Comparison of ENCODE assay signal across 8 cellular contexts in genomic region chr7:106112118-106112971, GRCh38. TPM values are rescaled to one million over a fixed set of nuclear protein-coding genes. Genes with fewer than 3 reads are reported as not detected.
A peak's percentile ranks its signal among the peaks of the same experiment; 100 is the strongest.
DNase-seq lines count a peak whose midpoint lies in the region; ATAC-seq and TF ChIP-seq lines count a peak whose summit lies in the region.

TSS of gene SYPL1 (minus strand) at chr7:106112312. CDS start at chr7:106112208, 104 bp downstream.

- H3K27me3 Mint-ChIP-seq in activated CD8-positive, alpha-beta memory T cell treated with anti-CD3 and anti-CD28 coated beads, Interleukin-2, amount 10 ng/mL, durations not matched to agents 7 days and 5 days: peaks cover 24% of the 10 kb centered on the region
- H3K27me3 Mint-ChIP-seq in endodermal cell (ENCODE audit: insufficient read depth): no peaks in the 10 kb centered on the region
- H3K27me3 Mint-ChIP-seq in mesothelial cell of epicardium (ENCODE audit: low read depth): no peaks in the 10 kb centered on the region

- H3K9ac ChIP-seq in endodermal cell (ENCODE audit: extremely low read depth, low read length, poor library complexity, severe bottlenecking): peak within 1 kb of the TSS; percentile 74

- WGBS in endodermal cell (ENCODE audit: insufficient coverage in 1 of 2, insufficient read length in 1 of 2), 2 experiments: 2 to 5% methylated on average over 42 to 75 of the region's 76 CpGs

- no peaks in the 10 kb centered on the region for H3K9me3 Mint-ChIP-seq in activated CD8-positive, alpha-beta memory T cell treated with anti-CD3 and anti-CD28 coated beads, Interleukin-2, amount 10 ng/mL, durations not matched to agents 7 days and 5 days (ENCODE audit: low read depth)
- no peaks in the 10 kb centered on the region for H3K9me3 Mint-ChIP-seq in endodermal cell
- no peaks in the 10 kb centered on the region for H3K9me3 Mint-ChIP-seq in mesothelial cell of epicardium

- peaks cover 7% of the 10 kb centered on the region for H3K36me3 Mint-ChIP-seq in activated CD8-positive, alpha-beta memory T cell treated with anti-CD3 and anti-CD28 coated beads, Interleukin-2, amount 10 ng/mL, durations not matched to agents 7 days and 5 days
- no peaks in the 10 kb centered on the region for H3K36me3 Mint-ChIP-seq in endodermal cell (ENCODE audit: low read depth)
- H3K36me3 Mint-ChIP-seq in mesothelial cell of epicardium: no peaks in the 10 kb centered on the region

- peak within 1 kb of the TSS; percentile 76 for H3K27ac ChIP-seq in endodermal cell (ENCODE audit: low read depth, low read length)

- CTCF ChIA-PET in activated CD8-positive, alpha-beta memory T cell treated with anti-CD3 and anti-CD28 coated beads, Interleukin-2, amount 10 ng/mL, durations not matched to agents 7 days and 5 days (lab: Charles Lee): interaction anchor here (0.6 to 5.2 kb wide), 12 partner anchors 10 to 352 kb away, joined by 3 to 30 read pairs (median 3); no protein-coding TSS in a partner anchor

- no peaks in the 10 kb centered on the region for H3K27me3 ChIP-seq in endodermal cell (ENCODE audit: control insufficient read depth, insufficient read depth, low read length, poor library complexity, severe bottlenecking)

- peaks cover 53% of the 10 kb centered on the region for H3K4me1 Mint-ChIP-seq in activated CD8-positive, alpha-beta memory T cell treated with anti-CD3 and anti-CD28 coated beads, Interleukin-2, amount 10 ng/mL, durations not matched to agents 7 days and 5 days
- H3K4me1 Mint-ChIP-seq in endodermal cell (peaks cover 36% of the 10 kb centered on the region), mesothelial cell of epicardium (peaks cover 29% of the 10 kb centered on the region)

- peaks cover 6% of the 10 kb centered on the region for H3K4me1 ChIP-seq in endodermal cell (ENCODE audit: control insufficient read depth, insufficient read depth, low read length)

- TF ChIP-seq CTCF in GM20000 (IDR thresholded peaks at IDR 0.05; ENCODE audit: extremely low read depth, missing control alignments) (no peak), endodermal cell (conservative IDR thresholded peaks at IDR 0.05) (no peak), mesothelial cell of epicardium (IDR thresholded peaks at IDR 0.05; ENCODE audit: unreplicated experiment) (no peak)

- H3K36me3 ChIP-seq in endodermal cell (ENCODE audit: control insufficient read depth, insufficient read depth, low read length): no peaks in the 10 kb centered on the region

- H3K4me3 Mint-ChIP-seq in activated CD8-positive, alpha-beta memory T cell treated with anti-CD3 and anti-CD28 coated beads, Interleukin-2, amount 10 ng/mL, durations not matched to agents 7 days and 5 days: peak within 1 kb of the TSS; percentile 79
- H3K4me3 Mint-ChIP-seq in endodermal cell (peak within 1 kb of the TSS; percentile 79), mesothelial cell of epicardium (peak within 1 kb of the TSS; percentile 88)

- peak; percentile 85 for DNase-seq in COLO829 (ENCODE audit: low spot score)
- DNase-seq in GM20000 (ENCODE audit: low spot score): peak; percentile 96
- peak; percentile 93 for DNase-seq in HT-29 (ENCODE audit: low spot score)
- peak; percentile 68 for DNase-seq in NOMO-1 treated with DMSO at 0.1 percent for 48 hours (lab: John Stamatoyannopoulos, UW; ENCODE audit: unreplicated experiment)
- peak; percentile 94 for DNase-seq in activated CD8-positive, alpha-beta memory T cell treated with anti-CD3 and anti-CD28 coated beads, Interleukin-2, amount 10 ng/mL, durations not matched to agents 7 days and 5 days
- DNase-seq in endodermal cell: peak; percentile 98
- peak; percentile 84 to 94 for DNase-seq in mesothelial cell of epicardium (ENCODE audit: low spot score in 2 of 2, unreplicated experiment in 2 of 2)
- DNase-seq in stimulated activated CD8-positive, alpha-beta memory T cell treated with anti-CD3 and anti-CD28 coated beads, Interleukin-15, amount 100 ng/mL, for 48 hours (ENCODE audit: low read depth in 2 of 2): peak; percentile 87

- peak within 1 kb of the TSS; percentile 89 for H3K4me3 ChIP-seq in endodermal cell (ENCODE audit: low read length)

- peak within 1 kb of the TSS; percentile 87 for H3K27ac Mint-ChIP-seq in activated CD8-positive, alpha-beta memory T cell treated with anti-CD3 and anti-CD28 coated beads, Interleukin-2, amount 10 ng/mL, durations not matched to agents 7 days and 5 days
- H3K27ac Mint-ChIP-seq in endodermal cell (peak within 1 kb of the TSS; percentile 88), mesothelial cell of epicardium (peak within 1 kb of the TSS; percentile 98)

- peak; percentile 91 for ATAC-seq in activated CD8-positive, alpha-beta memory T cell treated with anti-CD3 and anti-CD28 coated beads, Interleukin-2, amount 10 ng/mL, durations not matched to agents 7 days and 5 days

- H3K9me3 ChIP-seq in endodermal cell (ENCODE audit: control insufficient read depth, low read length): no peaks in the 10 kb centered on the region

RNA-seq across cellular contexts. Expression of gene SYPL1, which starts in this region (rescaled TPM):
- total RNA-seq in HT-29 (2014; rRNA removed; shearing (Covaris generic)): 33.1 and 48.0 TPM in 2 replicates
- total RNA-seq in activated CD8-positive, alpha-beta memory T cell treated with anti-CD3 and anti-CD28 coated beads, Interleukin-2, amount 10 ng/mL, durations not matched to agents 7 days and 5 days: 10 to 100 TPM; 21.9 to 24.1 TPM
- 10 to 100 TPM; 74.8 to 76.7 TPM for total RNA-seq in endodermal cell
- polyA plus RNA-seq in endodermal cell (2013, experiment 1 of 2): 58.1 TPM
- 55.4 TPM for polyA plus RNA-seq in endodermal cell (2013, experiment 2 of 2)
- total RNA-seq in mesothelial cell of epicardium: 63.9 to 64.3 TPM (median 64.0 TPM) in 3 replicates

Comparison
In these comparisons a context has a peak if more than half of its experiments do, and no peak if none do; other contexts are left out.
1. Peak in every context shown above with its lines: DNase-seq, ATAC-seq, H3K4me3 ChIP-seq and H3K27ac ChIP-seq.